In the genomic region with DNA sequence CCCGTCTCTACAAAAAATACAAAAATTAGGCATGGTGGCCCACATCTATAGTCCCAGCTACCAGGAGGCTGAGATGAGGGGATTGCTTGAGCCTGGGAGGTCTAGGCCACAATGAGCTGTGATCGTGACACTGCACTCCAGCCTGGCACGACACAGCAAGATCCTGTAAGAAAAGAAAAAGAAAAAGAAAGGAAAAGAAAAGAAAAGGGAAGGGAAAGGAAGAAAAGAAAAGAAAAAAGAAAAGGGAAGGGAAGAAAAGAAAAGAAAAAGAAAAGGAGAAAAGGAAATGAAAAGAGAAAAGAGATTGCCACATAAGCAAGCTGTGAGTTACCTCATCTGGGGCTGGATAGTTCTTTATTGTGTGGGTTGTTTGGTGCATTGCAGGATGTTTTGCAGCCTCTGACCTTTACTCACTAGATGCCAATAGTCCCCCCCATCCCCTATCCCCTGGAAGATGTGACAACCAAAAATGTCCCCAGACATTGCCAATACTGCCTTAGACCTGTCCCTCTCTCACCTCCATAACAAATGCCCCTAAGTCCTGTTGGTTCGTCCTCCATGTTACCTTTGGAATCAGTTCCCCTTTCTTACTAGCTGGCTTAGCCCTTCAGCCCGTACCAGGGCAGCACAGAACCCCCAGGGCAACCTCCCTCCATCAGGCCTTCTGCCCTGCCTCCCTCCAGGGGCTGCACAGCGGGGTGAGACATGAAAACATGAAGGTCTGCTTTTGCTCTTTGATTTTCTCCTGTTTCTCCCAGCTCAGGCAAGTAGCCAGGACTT, we compare ENCODE assay signal across 1 cellular context.
TF ChIP-seq lines count a peak whose summit lies in the region.

No MANE protein-coding gene starts in this region.

TF ChIP-seq in HepG2, 621 proteins besides CTCF, POLR2A, EP300 and RAD21 (continued from another document):
- TF ChIP-seq, protein P1, sequence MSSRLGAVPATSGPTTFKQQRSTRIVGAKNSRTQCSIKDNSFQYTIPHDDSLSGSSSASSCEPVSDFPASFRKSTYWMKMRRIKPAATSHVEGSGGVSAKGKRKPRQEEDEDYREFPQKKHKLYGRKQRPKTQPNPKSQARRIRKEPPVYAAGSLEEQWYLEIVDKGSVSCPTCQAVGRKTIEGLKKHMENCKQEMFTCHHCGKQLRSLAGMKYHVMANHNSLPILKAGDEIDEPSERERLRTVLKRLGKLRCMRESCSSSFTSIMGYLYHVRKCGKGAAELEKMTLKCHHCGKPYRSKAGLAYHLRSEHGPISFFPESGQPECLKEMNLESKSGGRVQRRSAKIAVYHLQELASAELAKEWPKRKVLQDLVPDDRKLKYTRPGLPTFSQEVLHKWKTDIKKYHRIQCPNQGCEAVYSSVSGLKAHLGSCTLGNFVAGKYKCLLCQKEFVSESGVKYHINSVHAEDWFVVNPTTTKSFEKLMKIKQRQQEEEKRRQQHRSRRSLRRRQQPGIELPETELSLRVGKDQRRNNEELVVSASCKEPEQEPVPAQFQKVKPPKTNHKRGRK (CRISPR knock-in tag; IDR thresholded peaks at IDR 0.05), result peak; percentile 97
- TF ChIP-seq ETV6 (CRISPR knock-in tag; conservative IDR thresholded peaks at IDR 0.05) (no peak), RBFOX2 (IDR thresholded peaks at IDR 0.05; ENCODE audit: low read depth, low read length) (no peak), RBAK (CRISPR knock-in tag; IDR thresholded peaks at IDR 0.05) (no peak)
- TF ChIP-seq, protein P2, sequence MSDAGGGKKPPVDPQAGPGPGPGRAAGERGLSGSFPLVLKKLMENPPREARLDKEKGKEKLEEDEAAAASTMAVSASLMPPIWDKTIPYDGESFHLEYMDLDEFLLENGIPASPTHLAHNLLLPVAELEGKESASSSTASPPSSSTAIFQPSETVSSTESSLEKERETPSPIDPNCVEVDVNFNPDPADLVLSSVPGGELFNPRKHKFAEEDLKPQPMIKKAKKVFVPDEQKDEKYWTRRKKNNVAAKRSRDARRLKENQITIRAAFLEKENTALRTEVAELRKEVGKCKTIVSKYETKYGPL (CRISPR knock-in tag; IDR thresholded peaks at IDR 0.05), result no peak
